In the genomic region with DNA sequence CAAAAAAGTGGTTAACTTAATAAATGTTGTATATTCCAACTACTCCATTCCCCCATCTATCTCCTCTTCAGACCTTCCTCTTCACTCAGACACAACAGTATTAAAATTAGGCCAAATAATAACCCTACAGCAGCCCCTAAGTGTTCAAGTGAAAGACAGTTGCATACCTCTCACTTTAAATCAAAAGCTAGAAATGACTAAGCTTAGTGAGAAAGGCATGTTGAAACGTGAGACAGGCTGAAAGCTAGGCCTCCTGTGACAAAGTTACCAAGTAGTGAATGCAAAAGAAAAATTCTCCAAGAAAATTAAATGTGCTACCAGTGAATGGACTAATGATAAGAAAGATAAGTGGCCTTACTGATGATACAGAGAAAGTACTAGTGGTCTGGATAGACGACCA, we compare ENCODE assay signal across 9 cellular contexts.
DNase-seq lines count a peak whose midpoint lies in the region; ATAC-seq and TF ChIP-seq lines count a peak whose summit lies in the region.
"Had no signal": no experiment of that assay in that cellular context is flagged by ENCODE, and none has a peak within 500 bp of the region (broad histone marks: within the 10 kb centered on the region; RNA-seq: fewer than 3 reads in every experiment).

No MANE protein-coding gene starts in this region.

- no peak for ATAC-seq in stimulated activated naive CD8-positive, alpha-beta T cell treated with anti-CD3 and anti-CD28 coated beads, Interleukin-15, Interleukin-2, amounts not matched to agents 100 U/mL and 50 U/mL, for 24 hours
- ATAC-seq in HG02981 (IDR thresholded peaks at IDR 0.05; ENCODE audit: unreplicated experiment): peak; percentile 69

- H3K27ac Mint-ChIP-seq in stimulated activated naive CD8-positive, alpha-beta T cell treated with anti-CD3 and anti-CD28 coated beads, Interleukin-15, Interleukin-2, amounts not matched to agents 100 ng/mL and 50 ng/mL, for 24 hours: peak overlapping the region; percentile 59

- H3K27me3 Mint-ChIP-seq in stimulated activated naive CD8-positive, alpha-beta T cell treated with anti-CD3 and anti-CD28 coated beads, Interleukin-15, Interleukin-2, amounts not matched to agents 100 ng/mL and 50 ng/mL, for 24 hours: no peaks in the 10 kb centered on the region
- H3K27me3 Mint-ChIP-seq: progenitor cell of endocrine pancreas had no signal

- H3K4me3 ChIP-seq in astrocyte of the spinal cord (ENCODE audit: low read depth, low read length): no peak overlapping the region

- no peak for DNase-seq in stimulated activated naive CD8-positive, alpha-beta T cell treated with anti-CD3 and anti-CD28 coated beads, Interleukin-15, Interleukin-2, amounts not matched to agents 100 U/mL and 50 U/mL, for 24 hours
- peak; percentile 35 for DNase-seq in astrocyte of the spinal cord (ENCODE audit: low read depth, low spot score)
- no peak for DNase-seq in midbrain (lab: John Stamatoyannopoulos, UW)
- no peak for DNase-seq in cortex of kidney (lab: John Stamatoyannopoulos, UW)
- DNase-seq in NCI-H1048 (lab: John Stamatoyannopoulos, UW): no peak
- DNase-seq in epidermal melanocyte (ENCODE audit: insufficient read length, low spot score): no peak

- H3K4me1 Mint-ChIP-seq in stimulated activated naive CD8-positive, alpha-beta T cell treated with anti-CD3 and anti-CD28 coated beads, Interleukin-15, Interleukin-2, amounts not matched to agents 100 ng/mL and 50 ng/mL, for 24 hours (ENCODE audit: low read depth): peaks cover 17% of the 10 kb centered on the region

- H3K9me3 Mint-ChIP-seq in stimulated activated naive CD8-positive, alpha-beta T cell treated with anti-CD3 and anti-CD28 coated beads, Interleukin-15, Interleukin-2, amounts not matched to agents 100 ng/mL and 50 ng/mL, for 24 hours: no peaks in the 10 kb centered on the region

- TF ChIP-seq CTCF in astrocyte of the spinal cord (IDR thresholded peaks at IDR 0.05; ENCODE audit: low read depth, low read length): no peak

- in situ Hi-C loops in astrocyte of the spinal cord (cut with HindIII; ENCODE audit: low sequenced_read_pairs): no loop called here

- H3K4me3 Mint-ChIP-seq in stimulated activated naive CD8-positive, alpha-beta T cell treated with anti-CD3 and anti-CD28 coated beads, Interleukin-15, Interleukin-2, amounts not matched to agents 100 ng/mL and 50 ng/mL, for 24 hours: no peak overlapping the region

- peaks cover 61% of the 10 kb centered on the region for H3K36me3 Mint-ChIP-seq in stimulated activated naive CD8-positive, alpha-beta T cell treated with anti-CD3 and anti-CD28 coated beads, Interleukin-15, Interleukin-2, amounts not matched to agents 100 ng/mL and 50 ng/mL, for 24 hours (ENCODE audit: low read depth)
